1 cellular context compared by ENCODE assay signal in genomic region chr12:95072900-95073697, GRCh38.
TF ChIP-seq lines count a peak whose summit lies in the region.

NR2C1 (minus strand) TSS chr12:95073618; CDS start chr12:95067384, 6,234 bp downstream.

TF ChIP-seq in K562, 482 proteins besides CTCF, POLR2A, EP300 and RAD21 (continued from another document and continues in another):
- no peak for TF ChIP-seq SPI1 (IDR thresholded peaks at IDR 0.05; ENCODE audit: borderline replicate concordance, low read depth, low read length)
- TF ChIP-seq FOXK2 (conservative IDR thresholded peaks at IDR 0.05 in 1 of 2, IDR thresholded peaks at IDR 0.05 in 1 of 2; ENCODE audit: low read depth in 2 of 2): no peak
- TF ChIP-seq NFRKB (IDR thresholded peaks at IDR 0.05; ENCODE audit: low read depth): no peak
- TF ChIP-seq POLR2B (IDR thresholded peaks at IDR 0.05; ENCODE audit: low read depth, partially characterized antibody): peak; percentile 70
- no peak for TF ChIP-seq RHOXF2B (CRISPR knock-in tag; conservative IDR thresholded peaks at IDR 0.05)
- no peak for TF ChIP-seq ATF6 (CRISPR knock-in tag; IDR thresholded peaks at IDR 0.05)
- TF ChIP-seq ZNF449 (CRISPR knock-in tag; IDR thresholded peaks at IDR 0.05): no peak
- TF ChIP-seq PKNOX1 (IDR thresholded peaks at IDR 0.05): no peak
- TF ChIP-seq ZBTB2 (IDR thresholded peaks at IDR 0.05): peak; percentile 92
- TF ChIP-seq ZNF217 (CRISPR knock-in tag; IDR thresholded peaks at IDR 0.05): no peak
- TF ChIP-seq PHF8 (IDR thresholded peaks at IDR 0.05; ENCODE audit: borderline replicate concordance, low read length): peak; percentile 69; the same call in 1 of the 2 replicates
- TF ChIP-seq DPF2 (IDR thresholded peaks at IDR 0.05): no peak
- TF ChIP-seq ZNF778 (CRISPR knock-in tag; IDR thresholded peaks at IDR 0.05): no peak
- TF ChIP-seq PHB2 (IDR thresholded peaks at IDR 0.05; ENCODE audit: low read depth): no peak
- no peak for TF ChIP-seq DEAF1 (CRISPR knock-in tag; IDR thresholded peaks at IDR 0.05)
- TF ChIP-seq NCOA2 (IDR thresholded peaks at IDR 0.05; ENCODE audit: partially characterized antibody in 2 of 2): no peak
- TF ChIP-seq ESRRA (IDR thresholded peaks at IDR 0.05; ENCODE audit: borderline replicate concordance, low read depth): peak; percentile 65
- TF ChIP-seq ZNF277 (CRISPR knock-in tag; IDR thresholded peaks at IDR 0.05; ENCODE audit: borderline replicate concordance): no peak
- TF ChIP-seq SMC3 (conservative IDR thresholded peaks at IDR 0.05; ENCODE audit: insufficient read depth, low read depth, low read length): no peak
- TF ChIP-seq ZNF232 (CRISPR knock-in tag; IDR thresholded peaks at IDR 0.05): no peak; the same call in 1 of the 2 replicates
- peak; percentile 98 for TF ChIP-seq NR2C1 (IDR thresholded peaks at IDR 0.05)
- no peak for TF ChIP-seq NR2C1 (tag; IDR thresholded peaks at IDR 0.05)
- peak; percentile 81 for TF ChIP-seq POLR2G (IDR thresholded peaks at IDR 0.05; ENCODE audit: low read depth, low read length)
- TF ChIP-seq HNRNPK (IDR thresholded peaks at IDR 0.05; ENCODE audit: low read depth, low read length, poor library complexity, severe bottlenecking): no peak
- TF ChIP-seq PML (IDR thresholded peaks at IDR 0.05; ENCODE audit: low read length): peak; percentile 53; the same call in 1 of the 2 replicates
- no peak for TF ChIP-seq ZNF311 (CRISPR knock-in tag; IDR thresholded peaks at IDR 0.05)
- TF ChIP-seq NFATC3 (IDR thresholded peaks at IDR 0.05): no peak
- TF ChIP-seq ARID3B (CRISPR knock-in tag; IDR thresholded peaks at IDR 0.05; ENCODE audit: borderline replicate concordance): no peak
- TF ChIP-seq ATF7 (IDR thresholded peaks at IDR 0.05): 0 out of 2 replicates have a peak, but pooled peaks have one; percentile 75
- no peak for TF ChIP-seq NFIX (CRISPR knock-in tag; IDR thresholded peaks at IDR 0.05; ENCODE audit: low read depth)
- TF ChIP-seq SFPQ (IDR thresholded peaks at IDR 0.05; ENCODE audit: low read depth, low read length): no peak
- TF ChIP-seq ZFP91 (CRISPR knock-in tag; IDR thresholded peaks at IDR 0.05): no peak
- no peak for TF ChIP-seq ZNF197 (CRISPR knock-in tag; IDR thresholded peaks at IDR 0.05; ENCODE audit: low read depth)
- TF ChIP-seq AFF4 (CRISPR knock-in tag; IDR thresholded peaks at IDR 0.05): peak; percentile 60; the same call in 1 of the 2 replicates
- TF ChIP-seq ZNF316 (IDR thresholded peaks at IDR 0.05): no peak
- no peak for TF ChIP-seq HSF4 (CRISPR knock-in tag; IDR thresholded peaks at IDR 0.05; ENCODE audit: borderline replicate concordance)
- TF ChIP-seq ZNF140 (CRISPR knock-in tag; IDR thresholded peaks at IDR 0.05): no peak
- no peak for TF ChIP-seq ESRRB (CRISPR knock-in tag; IDR thresholded peaks at IDR 0.05; ENCODE audit: borderline replicate concordance)
- TF ChIP-seq MTA2 (IDR thresholded peaks at IDR 0.05; ENCODE audit: low read depth): peak; percentile 43; the same call in 1 of the 2 replicates
- TF ChIP-seq TCFL5 (CRISPR knock-in tag; conservative IDR thresholded peaks at IDR 0.05): no peak
- no peak for TF ChIP-seq SREBF2 (CRISPR knock-in tag; IDR thresholded peaks at IDR 0.05)
- no peak for TF ChIP-seq ARHGAP35 (IDR thresholded peaks at IDR 0.05; ENCODE audit: partially characterized antibody)
- no peak for TF ChIP-seq COPS2 (conservative IDR thresholded peaks at IDR 0.05)
- no peak for TF ChIP-seq NELFE (IDR thresholded peaks at IDR 0.05; ENCODE audit: insufficient read depth, insufficient read length)
- TF ChIP-seq SUPT5H (IDR thresholded peaks at IDR 0.05): peak; percentile 82
- TF ChIP-seq NCOA6 (IDR thresholded peaks at IDR 0.05): no peak; the same call in 1 of the 2 replicates
